In genomic region chr12:44812062-44812461, GRCh38 we compare ENCODE assay signal across 9 cellular contexts.
DNase-seq lines count a peak whose midpoint lies in the region; ATAC-seq, FAIRE-seq and TF ChIP-seq lines count a peak whose summit lies in the region.
"Had no signal": no experiment of that assay in that cellular context is flagged by ENCODE, and none has a peak within 500 bp of the region (broad histone marks: within the 10 kb centered on the region; RNA-seq: fewer than 3 reads in every experiment).

No MANE protein-coding gene starts in this region.

- TF ChIP-seq POLR2A in A549 (IDR thresholded peaks at IDR 0.05; ENCODE audit: low read length) = no peak
- no peak for TF ChIP-seq POLR2A in K562 (conservative IDR thresholded peaks at IDR 0.05)

- peak in 1 of 2 experiments; percentile 33 for DNase-seq in A549 (ENCODE audit: low read depth in 1 of 2, low spot score in 1 of 2)
- DNase-seq in GM13977 (ENCODE audit: low spot score) = no peak
- peak in 1 of 4 experiments; percentile 9 for DNase-seq in K562 (ENCODE audit: extremely low read depth in 1 of 4, low spot score in 3 of 4)
- DNase-seq in GM19240 (ENCODE audit: insufficient read length, low spot score) = no peak
- no peak for DNase-seq in AG08396 (ENCODE audit: low spot score)
- DNase-seq in nucleus accumbens (lab: John Stamatoyannopoulos, UW) = no peak
- DNase-seq in midbrain (lab: John Stamatoyannopoulos, UW) = no peak

- TF ChIP-seq CTCF in A549 (IDR thresholded peaks at IDR 0.05) (no peak), GM13977 (IDR thresholded peaks at IDR 0.05; ENCODE audit: extremely low read depth, insufficient read depth, missing control alignments) (peak; percentile 40), LNCAP (IDR thresholded peaks at IDR 0.05) (0 out of 2 replicates have a peak, but pooled peaks have one; percentile 8), K562 (IDR thresholded peaks at IDR 0.05 in 2 of 3, conservative IDR thresholded peaks at IDR 0.05 in 1 of 3; ENCODE audit: insufficient read depth in 2 of 3, low read depth in 1 of 3, low read length in 3 of 3) (peak in 2 of 3 experiments; percentile 10 to 13; a peak in 2 of 6 replicates)

- FAIRE-seq in A549 (lab: Jason Lieb, UNC) (no peak), K562 (lab: Jason Lieb, UNC) (no peak)

- CTCF ChIA-PET in A549 (lab: Yijun Ruan, JAX) (interaction anchor here (0.8 kb wide), 1 partner anchor 37 kb away, joined by 3 read pairs; no protein-coding TSS in a partner anchor), K562 (lab: Yijun Ruan, JAX; ENCODE audit: low intra/inter-chr PET ratio) (no interaction called here)

- BruUV-seq in K562 (replicated peaks; lab: Mats Ljungman, UMichigan) = no TSS peak

- H2AFZ ChIP-seq in K562 (ENCODE audit: low read depth, low read length) = no peak overlapping the region

- H4K20me1 ChIP-seq in K562 (replicated peaks; ENCODE audit: control insufficient read depth, insufficient read depth, low read length) = no peaks in the 10 kb centered on the region

- H3K9me3 ChIP-seq in A549 (no peaks in the 10 kb centered on the region), K562 (replicated peaks; ENCODE audit: control insufficient read depth, insufficient read depth, low read depth, low read length) (no peaks in the 10 kb centered on the region)

- no peaks in the 10 kb centered on the region for H3K9me1 ChIP-seq in K562 (ENCODE audit: control insufficient read depth, insufficient read depth, low read length)

- no peaks in the 10 kb centered on the region for H3K4me1 ChIP-seq in A549
- H3K4me1 ChIP-seq in K562 (replicated peaks in 1 of 2; ENCODE audit: control insufficient read depth in 2 of 2, insufficient read depth in 2 of 2, low read length in 2 of 2) = no peaks in the 10 kb centered on the region

- WGBS in A549 (ENCODE audit: missing lambda C conversion rate) = 56% methylated on average over 1 of the region's 1 CpG
- 7% methylated on average over 1 of the region's 1 CpG for WGBS in K562 (ENCODE audit: insufficient coverage, low coverage, missing lambda C conversion rate)

- intact Hi-C loops in K562 (cut with micrococcal nuclease) = no loop called here

- H3K27me3 ChIP-seq in K562 (ENCODE audit: control insufficient read depth in 2 of 2, insufficient read depth in 2 of 2, low read length in 2 of 2) = no peaks in the 10 kb centered on the region

- H3K36me3 ChIP-seq in K562 (ENCODE audit: control insufficient read depth, insufficient read depth, low read length) = no peaks in the 10 kb centered on the region

- TF ChIP-seq EP300 in A549 (IDR thresholded peaks at IDR 0.05) (no peak), K562 (IDR thresholded peaks at IDR 0.05; ENCODE audit: low read length) (no peak)

- no peaks in the 10 kb centered on the region for H3K79me2 ChIP-seq in K562 (ENCODE audit: control insufficient read depth, insufficient read depth, low read length)

- peak in 1 of 2 experiments; percentile 8; a peak in 1 of 5 replicates for TF ChIP-seq RAD21 in A549 (conservative IDR thresholded peaks at IDR 0.05 in 1 of 2, IDR thresholded peaks at IDR 0.05 in 1 of 2)
- no peak for TF ChIP-seq RAD21 in K562 (CRISPR knock-in tag; conservative IDR thresholded peaks at IDR 0.05 in 1 of 2, IDR thresholded peaks at IDR 0.05 in 1 of 2)

- peak; percentile 56 to 72; a peak in 4 of 6 replicates for ATAC-seq in A549
- 0 out of 3 replicates have a peak, but pooled peaks have one; percentile 42 for ATAC-seq in K562

- H3K27ac ChIP-seq in A549 = no peak overlapping the region
- no peak overlapping the region for H3K27ac ChIP-seq in K562 (ENCODE audit: extremely low read depth, low read depth, low read length)
- H3K27ac ChIP-seq: skin epidermis had no signal

- H3K4me3 ChIP-seq in A549 (no peak overlapping the region), K562 (no peak overlapping the region)
- H3K4me3 ChIP-seq: skin epidermis had no signal

- H3K4me2 ChIP-seq in A549 (no peak overlapping the region), K562 (ENCODE audit: insufficient read depth, low read length) (no peak overlapping the region)

- no peak overlapping the region for H3K9ac ChIP-seq in K562 (ENCODE audit: insufficient read depth in 1 of 2, low read depth in 2 of 2, low read length in 2 of 2)

- POLR2A ChIA-PET in A549 (lab: Yijun Ruan, JAX) (no interaction called here), K562 (lab: Yijun Ruan, JAX) (no interaction called here)

- in situ Hi-C loops in GM13977 (cut with MboI; ENCODE audit: low pct_unique_long_range_greater_than_20kb, low sequenced_read_pairs, unreplicated experiment) = no loop called here
- in situ Hi-C loops in K562 (cut with MboI) = no loop called here

TF ChIP-seq in A549, 52 proteins besides CTCF, POLR2A, EP300 and RAD21:
- TF ChIP-seq KDM5A (IDR thresholded peaks at IDR 0.05) (no peak), CBX2 (IDR thresholded peaks at IDR 0.05; ENCODE audit: borderline replicate concordance, low read depth) (no peak), HDAC2 (IDR thresholded peaks at IDR 0.05) (no peak), MAZ (IDR thresholded peaks at IDR 0.05; ENCODE audit: borderline replicate concordance, low read depth, low read length) (no peak), HOXB13 (CRISPR knock-in tag; IDR thresholded peaks at IDR 0.05; ENCODE audit: low read depth) (no peak), SREBF2 (IDR thresholded peaks at IDR 0.05) (no peak), HOXA7 (CRISPR knock-in tag; IDR thresholded peaks at IDR 0.05) (no peak), CHD2 (IDR thresholded peaks at IDR 0.05; ENCODE audit: low read length, partially characterized antibody) (no peak), ESRRA (IDR thresholded peaks at IDR 0.05; ENCODE audit: borderline replicate concordance, low read length) (no peak), FOXS1 (CRISPR knock-in tag; IDR thresholded peaks at IDR 0.05) (no peak), TFCP2L1 (CRISPR knock-in tag; IDR thresholded peaks at IDR 0.05) (no peak), ZFP36 (IDR thresholded peaks at IDR 0.05; ENCODE audit: borderline replicate concordance, partially characterized antibody) (no peak), BHLHE40 (IDR thresholded peaks at IDR 0.05; ENCODE audit: low read depth, low read length) (no peak), HES2 (IDR thresholded peaks at IDR 0.05) (no peak), MAX (IDR thresholded peaks at IDR 0.05) (no peak)

TF ChIP-seq in K562, 482 proteins besides CTCF, POLR2A, EP300 and RAD21:
- no peak for TF ChIP-seq CBX2 (IDR thresholded peaks at IDR 0.05; ENCODE audit: insufficient read depth, low read length, poor library complexity, severe bottlenecking)
- no peak for TF ChIP-seq HNRNPLL (IDR thresholded peaks at IDR 0.05; ENCODE audit: low read depth, low read length, poor library complexity, severe bottlenecking)
- no peak for TF ChIP-seq DACH1 (IDR thresholded peaks at IDR 0.05; ENCODE audit: partially characterized antibody)
- TF ChIP-seq GABPB1 (CRISPR knock-in tag; IDR thresholded peaks at IDR 0.05) = no peak
- no peak for TF ChIP-seq SIN3B (IDR thresholded peaks at IDR 0.05; ENCODE audit: low read depth)
- no peak for TF ChIP-seq PHB2 (IDR thresholded peaks at IDR 0.05; ENCODE audit: low read depth)
- no peak for TF ChIP-seq FOXA1 (IDR thresholded peaks at IDR 0.05; ENCODE audit: borderline replicate concordance)

Comparison
In these comparisons a context has a peak if more than half of its experiments do, and no peak if none do; other contexts are left out.
1. Of the 35 proteins assayed by ChIP-seq in both K562 and A549: peak only in K562: CTCF; only in A549: none; in both: none; in neither: 33; mixed calls (peak in some experiments, not most) for 1.